Comparison of ENCODE assay signal across 8 cellular contexts in genomic region chr2:28356095-28356911, GRCh38. TPM values are rescaled to one million over a fixed set of nuclear protein-coding genes. Genes with fewer than 3 reads are reported as not detected.
DNase-seq lines count a peak whose midpoint lies in the region; ATAC-seq, FAIRE-seq and TF ChIP-seq lines count a peak whose summit lies in the region.

No MANE protein-coding gene starts in this region.

- no peaks in the 10 kb centered on the region for H3K9me3 ChIP-seq in H1 (ENCODE audit: insufficient read depth in 2 of 2, low read depth in 1 of 2, low read length in 1 of 2)
- H3K9me3 ChIP-seq in mesodermal cell (ENCODE audit: control insufficient read depth, low read length), result no peaks in the 10 kb centered on the region
- no peaks in the 10 kb centered on the region for H3K9me3 ChIP-seq in thoracic aorta

- H3K4me1 ChIP-seq in H1 (replicated peaks in 1 of 4; ENCODE audit: control insufficient read depth in 3 of 4, insufficient read depth in 4 of 4, low read length in 3 of 4), result peaks cover 0 to 4% (median under 1%) of the 10 kb centered on the region in 4 experiments; a peak in 2 of 7 replicates
- peaks cover 41% of the 10 kb centered on the region for H3K4me1 ChIP-seq in mesodermal cell (ENCODE audit: control insufficient read depth, insufficient read depth, low read length, poor library complexity, severe bottlenecking)
- H3K4me1 ChIP-seq in thoracic aorta (ENCODE audit: control insufficient read depth in 1 of 2, low read depth in 2 of 2), result peaks cover 16 to 20% of the 10 kb centered on the region in 2 donors

- H3K56ac ChIP-seq in H1 (replicated peaks; ENCODE audit: insufficient read length, low read depth, low read length), result no peak overlapping the region

- H3K14ac ChIP-seq in H1 (ENCODE audit: insufficient read length), result no peak overlapping the region

- 0 out of 2 replicates have a peak overlapping the region, but pooled peaks have one; percentile 35 for H4K8ac ChIP-seq in H1 (ENCODE audit: extremely low read depth, insufficient read depth, low read length)

- no peak overlapping the region for H2BK20ac ChIP-seq in H1 (ENCODE audit: low read length)

- no peak for TF ChIP-seq POLR2A in H1 (IDR thresholded peaks at IDR 0.05; ENCODE audit: control extremely low read depth in 1 of 2, low read depth in 2 of 2, low read length in 2 of 2)

- H3K4me3 ChIP-seq in H1 (ENCODE audit: extremely low read depth in 1 of 4, insufficient read depth in 2 of 4, low read depth in 3 of 4, low read length in 4 of 4), result no peak overlapping the region
- H3K4me3 ChIP-seq in mesodermal cell (ENCODE audit: extremely low read depth, insufficient read depth, low read length, poor library complexity, severe bottlenecking), result no peak overlapping the region
- H3K4me3 ChIP-seq in thoracic aorta, result no peak overlapping the region

- CTCF ChIA-PET in activated CD4-positive, alpha-beta T cell treated with anti-CD3 and anti-CD28 coated beads for 36 hours (lab: Charles Lee), result interaction anchor here (0.7 to 1.5 kb wide), 3 partner anchors 25 to 37 kb away, joined by 3 to 5 read pairs (median 3); partner anchors contain the start of gene FOSL2
- CTCF ChIA-PET in H1 (lab: Charles Lee; ENCODE audit: partially characterized antibody), result interaction anchor here (0.6 to 1.1 kb wide), 2 partner anchors 14 to 22 kb away, joined by 3 to 4 read pairs; no protein-coding TSS in a partner anchor

- H3K4me3 Mint-ChIP-seq in activated CD4-positive, alpha-beta T cell treated with anti-CD3 and anti-CD28 coated beads for 36 hours, result no peak overlapping the region

- no peak for TF ChIP-seq EP300 in H1 (IDR thresholded peaks at IDR 0.05; ENCODE audit: borderline replicate concordance in 1 of 2, low read depth in 2 of 2, low read length in 2 of 2)

- H3K9ac ChIP-seq in H1 (replicated peaks in 1 of 4; ENCODE audit: extremely low read depth in 1 of 4, low read depth in 3 of 4, low read length in 3 of 4), result no peak overlapping the region

- H2BK15ac ChIP-seq in H1 (ENCODE audit: low read length), result no peak overlapping the region; the same call in 1 of the 2 replicates

- intact Hi-C loops in activated CD4-positive, alpha-beta T cell treated with anti-CD3 and anti-CD28 coated beads for 36 hours (cut with DNase I, micrococcal nuclease), result no loop called here

- H3K36me3 Mint-ChIP-seq in activated CD4-positive, alpha-beta T cell treated with anti-CD3 and anti-CD28 coated beads for 36 hours (ENCODE audit: low read depth), result no peaks in the 10 kb centered on the region

- no peaks in the 10 kb centered on the region for H3K79me2 ChIP-seq in H1 (ENCODE audit: control insufficient read depth in 1 of 2, insufficient read depth in 2 of 2, low read length in 2 of 2)

- H3K4ac ChIP-seq in H1 (replicated peaks; ENCODE audit: insufficient read length, low read depth, low read length), result no peak overlapping the region

- H3K18ac ChIP-seq in H1 (ENCODE audit: extremely low read depth, low read length), result no peak overlapping the region; the same call in 1 of the 2 replicates

- no peak overlapping the region for H2BK5ac ChIP-seq in H1 (ENCODE audit: low read depth, low read length)

- H3K36me3 ChIP-seq in H1 (ENCODE audit: control insufficient read depth in 2 of 4, insufficient read depth in 4 of 4, low read length in 3 of 4), result no peaks in the 10 kb centered on the region
- H3K36me3 ChIP-seq in mesodermal cell (ENCODE audit: control insufficient read depth, insufficient read depth, low read length), result no peaks in the 10 kb centered on the region
- no peaks in the 10 kb centered on the region for H3K36me3 ChIP-seq in thoracic aorta

- no peak for TF ChIP-seq RAD21 in H1 (IDR thresholded peaks at IDR 0.05 in 1 of 2, conservative IDR thresholded peaks at IDR 0.05 in 1 of 2; ENCODE audit: low read depth in 2 of 2, low read length in 2 of 2)

- H4K20me1 ChIP-seq in H1 (replicated peaks in 1 of 2; ENCODE audit: control insufficient read depth in 1 of 2, insufficient read depth in 2 of 2, low read length in 2 of 2), result no peaks in the 10 kb centered on the region

- no peaks in the 10 kb centered on the region for H3K27me3 Mint-ChIP-seq in activated CD4-positive, alpha-beta T cell treated with anti-CD3 and anti-CD28 coated beads for 36 hours

- H3K27ac ChIP-seq in H1 (ENCODE audit: low read depth, low read length) (no peak overlapping the region), mesodermal cell (ENCODE audit: low read depth, low read length, severe bottlenecking) (peak overlapping the region; percentile 87), thoracic aorta (peak overlapping the region; percentile 84 to 85)

- no peak overlapping the region for H3K27ac Mint-ChIP-seq in activated CD4-positive, alpha-beta T cell treated with anti-CD3 and anti-CD28 coated beads for 36 hours

- TF ChIP-seq CTCF in H1 (IDR thresholded peaks at IDR 0.05; ENCODE audit: control extremely low read depth in 1 of 3, insufficient read depth in 1 of 3, low read depth in 1 of 3, low read length in 3 of 3) (no peak), thoracic aorta (IDR thresholded peaks at IDR 0.05) (no peak)

- H3K23ac ChIP-seq in H1 (ENCODE audit: insufficient read length), result no peak overlapping the region

- no peak overlapping the region for H4K5ac ChIP-seq in H1 (ENCODE audit: insufficient read length, low read depth, low read length)

- H4K91ac ChIP-seq in H1 (replicated peaks; ENCODE audit: insufficient read length, low read length), result peak overlapping the region; percentile 74

- no peaks in the 10 kb centered on the region for H3K9me3 Mint-ChIP-seq in activated CD4-positive, alpha-beta T cell treated with anti-CD3 and anti-CD28 coated beads for 36 hours (ENCODE audit: low read depth)

- 82% methylated on average over 11 of the region's 17 CpGs; no CpG with 5 or more reads in 1 of the 2 experiments for WGBS in H1 (ENCODE audit: extremely low coverage in 1 of 2, insufficient coverage in 1 of 2, insufficient read length in 1 of 2, insufficient replicate concordance in 2 of 2, low coverage in 1 of 2, low lambda C conversion rate in 2 of 2, missing lambda C conversion rate in 1 of 2), 2 experiments
- WGBS in mesodermal cell (ENCODE audit: insufficient coverage in 2 of 2), 2 experiments, result 72 to 84% methylated on average over 11 to 14 of the region's 17 CpGs

- peaks cover 47% of the 10 kb centered on the region for H3K4me1 Mint-ChIP-seq in activated CD4-positive, alpha-beta T cell treated with anti-CD3 and anti-CD28 coated beads for 36 hours

- no peak for FAIRE-seq in H1 (lab: Jason Lieb, UNC)

- ATAC-seq in activated CD4-positive, alpha-beta T cell treated with anti-CD3 and anti-CD28 coated beads for 36 hours, result peak; percentile 20
- ATAC-seq in thoracic aorta (ENCODE audit: insufficient number of reproducible peaks, low FRiP score, low read depth), result peak; percentile 80
- no peak for ATAC-seq in GM21619 (IDR thresholded peaks at IDR 0.05; ENCODE audit: unreplicated experiment)
- no peak for ATAC-seq in HG02870 (IDR thresholded peaks at IDR 0.05; ENCODE audit: unreplicated experiment)

- H3K79me1 ChIP-seq in H1 (ENCODE audit: low read depth, low read length), result no peaks in the 10 kb centered on the region

- POLR2A ChIA-PET in activated CD4-positive, alpha-beta T cell treated with anti-CD3 and anti-CD28 coated beads for 36 hours (lab: Charles Lee), result no interaction called here
- POLR2A ChIA-PET in H1 (lab: Charles Lee; ENCODE audit: partially characterized antibody), result no interaction called here

- no peak overlapping the region for H2AK5ac ChIP-seq in H1 (ENCODE audit: low read depth, low read length)

- peak overlapping the region; percentile 81 for H2AFZ ChIP-seq in H1 (ENCODE audit: low read length)

- H3K27me3 ChIP-seq in H1 (replicated peaks in 1 of 4; ENCODE audit: control insufficient read depth in 3 of 4, extremely low read depth in 1 of 4, insufficient read depth in 3 of 4, low read length in 3 of 4), result no peaks in the 10 kb centered on the region
- H3K27me3 ChIP-seq in thoracic aorta (replicated peaks; ENCODE audit: insufficient read depth), result no peaks in the 10 kb centered on the region

- no peak overlapping the region for H2BK12ac ChIP-seq in H1 (ENCODE audit: low read depth, low read length)

- no peaks in the 10 kb centered on the region for H3K23me2 ChIP-seq in H1 (ENCODE audit: low read depth, low read length)

- H2BK120ac ChIP-seq in H1 (replicated peaks; ENCODE audit: low read depth, low read length), result no peak overlapping the region

- peak; percentile 65 for DNase-seq in activated CD4-positive, alpha-beta T cell treated with anti-CD3 and anti-CD28 coated beads for 36 hours
- no peak for DNase-seq in activated CD4-positive, alpha-beta T cell treated with anti-CD3 and anti-CD28 coated beads for 1 hour
- DNase-seq in SHP77 (lab: John Stamatoyannopoulos, UW), result peak; percentile 80 to 86
- DNase-seq in H1 (ENCODE audit: low read depth in 1 of 2, low spot score in 2 of 2), result no peak
- DNase-seq in thoracic aorta (ENCODE audit: low spot score), result peak; percentile 84

- H3K4me2 ChIP-seq in H1 (ENCODE audit: insufficient read depth in 1 of 2, low read depth in 2 of 2, low read length in 2 of 2), result no peak overlapping the region

TF ChIP-seq in H1, 55 proteins besides CTCF, POLR2A, EP300 and RAD21:
- TF ChIP-seq BCL11A (IDR thresholded peaks at IDR 0.05; ENCODE audit: low read depth in 2 of 2, low read length in 2 of 2) (no peak), RNF2 (IDR thresholded peaks at IDR 0.05; ENCODE audit: borderline replicate concordance, low read depth, low read length, missing control alignments, poor library complexity, severe bottlenecking) (no peak), KDM4A (IDR thresholded peaks at IDR 0.05; ENCODE audit: low read depth, low read length, severe bottlenecking) (no peak)

RNA-seq across cellular contexts. Expression of gene FOSL2, which starts 36.4 kb away (rescaled TPM):
- 100 to 1,000 TPM; 135 to 225 TPM for total RNA-seq in activated CD4-positive, alpha-beta T cell treated with anti-CD3 and anti-CD28 coated beads for 36 hours
- total RNA-seq in H1 (2021; fragmentation: NEBNext Ultra II Directional; extraction: Animal tissue kit (Norgen Biotek cat#: 25700)), result 4.5 and 5.5 TPM in 2 replicates
- polyA plus RNA-seq in H1 (2011; rRNA removed), result 1.5 TPM in 2 replicates
- polyA plus RNA-seq in H1 (2011; cell fraction: cytosol; rRNA removed), result 1.5 TPM
- polyA plus RNA-seq in H1 (2011; cell fraction: nucleus; rRNA removed), result 2.2 TPM
- 2.6 to 2.8 TPM (median 2.6 TPM) in 4 replicates for polyA plus RNA-seq in H1 (2012, experiment 1 of 2)
- polyA plus RNA-seq in H1 (2012, experiment 2 of 2), result 1.9 TPM
- 0.89 TPM for polyA plus RNA-seq in H1 (2013, experiment 1 of 2)
- polyA plus RNA-seq in H1 (2013, experiment 2 of 2), result 0.90 TPM
- 2.7 and 3.0 TPM in 2 replicates for polyA minus RNA-seq in H1 (2011; rRNA and poly(A)+ RNA removed)
- polyA minus RNA-seq in H1 (2011; cell fraction: cytosol; rRNA and poly(A)+ RNA removed), result 2.6 TPM
- 4.0 TPM for polyA minus RNA-seq in H1 (2011; cell fraction: nucleus; rRNA and poly(A)+ RNA removed)
- polyA plus RNA-seq in mesodermal cell (2013, experiment 1 of 2), result 27.5 TPM
- polyA plus RNA-seq in mesodermal cell (2013, experiment 2 of 2), result 28.4 TPM
- total RNA-seq in thoracic aorta, result 100 to 1,000 TPM; 188 to 311 TPM

Comparison
In these comparisons a context has a peak if more than half of its experiments do, and no peak if none do; other contexts are left out.
1. DNase-seq: peak in activated CD4-positive, alpha-beta T cell treated with anti-CD3 and anti-CD28 coated beads for 36 hours (single experiment), SHP77 (2 of 2) and thoracic aorta (single experiment); none in activated CD4-positive, alpha-beta T cell treated with anti-CD3 and anti-CD28 coated beads for 1 hour (single experiment) and H1 (0 of 2).
2. ATAC-seq: peak in activated CD4-positive, alpha-beta T cell treated with anti-CD3 and anti-CD28 coated beads for 36 hours (single experiment) and thoracic aorta (single experiment); none in GM21619 (single experiment) and HG02870 (single experiment).
3. RNA of gene FOSL2, which starts 36.4 kb away (total RNA-seq): 188 to 311 TPM in thoracic aorta and 135 to 225 TPM in activated CD4-positive, alpha-beta T cell treated with anti-CD3 and anti-CD28 coated beads for 36 hours; 4.5 to 5.5 TPM in H1; every median in the first group is over 10 times any median in the second.